In the genomic region with DNA sequence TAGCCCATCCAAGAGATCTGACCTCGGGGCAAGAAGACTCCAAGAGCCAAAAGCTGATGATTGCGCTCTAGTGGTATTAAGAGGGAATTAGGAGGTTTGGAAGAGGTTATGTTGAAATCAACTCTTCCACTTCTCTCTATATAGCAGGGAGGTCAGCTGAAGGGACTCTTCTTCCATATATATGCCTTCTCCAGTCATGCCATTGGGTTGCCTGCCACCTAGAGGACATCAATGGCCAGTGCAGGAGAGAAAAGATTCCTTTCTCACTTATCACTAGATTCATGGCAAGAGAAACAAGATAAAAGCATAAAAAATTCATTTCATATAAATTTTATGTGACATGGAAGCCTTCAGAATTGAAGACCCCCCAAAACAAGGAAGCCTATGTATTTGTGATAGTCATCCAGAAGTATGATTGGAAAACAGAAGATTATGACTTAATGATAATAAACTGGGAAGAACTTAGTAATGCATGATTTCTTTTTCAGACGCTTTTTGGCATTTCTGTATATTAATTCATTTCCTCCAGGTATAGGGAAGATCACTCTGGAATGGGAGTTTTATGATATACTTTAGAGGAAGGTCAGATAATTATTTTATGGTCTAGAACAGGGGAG, we compare ENCODE assay signal across 9 cellular contexts.
DNase-seq lines count a peak whose midpoint lies in the region; ATAC-seq and TF ChIP-seq lines count a peak whose summit lies in the region.
"Had no signal": no experiment of that assay in that cellular context is flagged by ENCODE, and none has a peak within 500 bp of the region (broad histone marks: within the 10 kb centered on the region; RNA-seq: fewer than 3 reads in every experiment).

No MANE protein-coding gene starts in this region.

- H3K27ac Mint-ChIP-seq in activated B cell treated with CpG ODN at 0.5 μM for 24 hours, result no peak overlapping the region
- H3K27ac Mint-ChIP-seq in activated T-helper 2 cell treated with anti-CD3 and anti-CD28 coated beads, Interferon-gamma antibody, Interleukin-2, Interleukin-4, amounts not matched to agents 10 μg/mL and 5 μg/mL and 100 μg/mL, durations not matched to agents 14 hours and 24 hours and 36 hours, result no peak overlapping the region
- H3K27ac Mint-ChIP-seq: activated naive CD4-positive, alpha-beta T cell treated with anti-CD3 and anti-CD28 coated beads, Interleukin-2, amount 50 U/mL, for 72 hours had no signal

- peak; percentile 92 for ATAC-seq in GM19463 (IDR thresholded peaks at IDR 0.05; ENCODE audit: unreplicated experiment)
- ATAC-seq in HG03378 (IDR thresholded peaks at IDR 0.05; ENCODE audit: unreplicated experiment), result peak; percentile 95
- ATAC-seq in activated B cell treated with CpG ODN at 0.5 μM for 24 hours (ENCODE audit: low read depth), result peak; percentile 37

- H3K4me1 Mint-ChIP-seq in activated B cell treated with CpG ODN at 0.5 μM for 24 hours, result no peaks in the 10 kb centered on the region
- no peaks in the 10 kb centered on the region for H3K4me1 Mint-ChIP-seq in activated T-helper 2 cell treated with anti-CD3 and anti-CD28 coated beads, Interferon-gamma antibody, Interleukin-2, Interleukin-4, amounts not matched to agents 10 μg/mL and 5 μg/mL and 100 μg/mL, durations not matched to agents 14 hours and 24 hours and 36 hours (ENCODE audit: low read depth)

- H3K4me3 Mint-ChIP-seq in activated B cell treated with CpG ODN at 0.5 μM for 24 hours, result no peak overlapping the region
- H3K4me3 Mint-ChIP-seq in activated T-helper 2 cell treated with anti-CD3 and anti-CD28 coated beads, Interferon-gamma antibody, Interleukin-2, Interleukin-4, amounts not matched to agents 10 μg/mL and 5 μg/mL and 100 μg/mL, durations not matched to agents 14 hours and 24 hours and 36 hours (ENCODE audit: low read depth), result no peak overlapping the region

- peak; percentile 43 for TF ChIP-seq CTCF in activated B cell treated with CpG ODN at 0.5 μM for 24 hours (IDR thresholded peaks at IDR 0.05)

- POLR2A ChIA-PET in activated B cell treated with CpG ODN at 0.5 μM for 24 hours (lab: Charles Lee), result interaction anchor here (0.6 kb wide), 1 partner anchor 496 kb away, joined by 3 read pairs; no protein-coding TSS in a partner anchor

- H3K9me3 Mint-ChIP-seq in activated B cell treated with CpG ODN at 0.5 μM for 24 hours, result no peaks in the 10 kb centered on the region
- H3K9me3 Mint-ChIP-seq in activated T-helper 2 cell treated with anti-CD3 and anti-CD28 coated beads, Interferon-gamma antibody, Interleukin-2, Interleukin-4, amounts not matched to agents 10 μg/mL and 5 μg/mL and 100 μg/mL, durations not matched to agents 14 hours and 24 hours and 36 hours, result no peaks in the 10 kb centered on the region
- H3K9me3 Mint-ChIP-seq: activated naive CD4-positive, alpha-beta T cell treated with anti-CD3 and anti-CD28 coated beads, Interleukin-2, amount 50 U/mL, for 72 hours had no signal

- peaks cover 12% of the 10 kb centered on the region for H3K27me3 Mint-ChIP-seq in activated B cell treated with CpG ODN at 0.5 μM for 24 hours
- no peaks in the 10 kb centered on the region for H3K27me3 Mint-ChIP-seq in activated T-helper 2 cell treated with anti-CD3 and anti-CD28 coated beads, Interferon-gamma antibody, Interleukin-2, Interleukin-4, amounts not matched to agents 10 μg/mL and 5 μg/mL and 100 μg/mL, durations not matched to agents 14 hours and 24 hours and 36 hours (ENCODE audit: low read depth)

- DNase-seq in ELR (ENCODE audit: low read depth) (peak; percentile 80), NCI-H345 treated with DMSO at 0.1 percent for 48 hours (lab: John Stamatoyannopoulos, UW; ENCODE audit: unreplicated experiment) (peak; percentile 33), activated B cell treated with CpG ODN at 0.5 μM for 24 hours (no peak), germinal center (ENCODE audit: low spot score) (peak; percentile 50), putamen (ENCODE audit: low spot score) (peak; percentile 7)
- DNase-seq in activated T-helper 2 cell treated with anti-CD3 and anti-CD28 coated beads, Interferon-gamma antibody, Interleukin-2, Interleukin-4, amounts not matched to agents 10 μg/mL and 5 μg/mL and 100 μg/mL, durations not matched to agents 14 hours and 24 hours and 36 hours (ENCODE audit: low spot score), result no peak

- H3K36me3 Mint-ChIP-seq in activated B cell treated with CpG ODN at 0.5 μM for 24 hours (ENCODE audit: low read depth), result no peaks in the 10 kb centered on the region
- H3K36me3 Mint-ChIP-seq in activated T-helper 2 cell treated with anti-CD3 and anti-CD28 coated beads, Interferon-gamma antibody, Interleukin-2, Interleukin-4, amounts not matched to agents 10 μg/mL and 5 μg/mL and 100 μg/mL, durations not matched to agents 14 hours and 24 hours and 36 hours (ENCODE audit: low read depth), result no peaks in the 10 kb centered on the region
- H3K36me3 Mint-ChIP-seq: activated naive CD4-positive, alpha-beta T cell treated with anti-CD3 and anti-CD28 coated beads, Interleukin-2, amount 50 U/mL, for 72 hours had no signal

- CTCF ChIA-PET in activated B cell treated with CpG ODN at 0.5 μM for 24 hours (lab: Charles Lee), result interaction anchor here (0.7 to 1.5 kb wide), 3 partner anchors 8 to 565 kb away, joined by 3 to 5 read pairs (median 4); no protein-coding TSS in a partner anchor

- intact Hi-C loops in activated B cell treated with CpG ODN at 0.5 μM for 24 hours (cut with micrococcal nuclease), result loop anchor here (1.0 kb wide), 1 partner anchor 275 kb away; no protein-coding TSS in a partner anchor
- intact Hi-C loops in activated T-helper 2 cell treated with anti-CD3 and anti-CD28 coated beads, Interferon-gamma antibody, Interleukin-2, Interleukin-4, amounts not matched to agents 10 μg/mL and 5 μg/mL and 100 μg/mL, durations not matched to agents 14 hours and 24 hours and 36 hours (cut with micrococcal nuclease), result loop anchor here (1.0 to 10.0 kb wide), 2 partner anchors 275 to 497 kb away; a partner anchor contains a TSS

Comparison
In these comparisons a context has a peak if more than half of its experiments do, and no peak if none do; other contexts are left out.
1. DNase-seq: peak in ELR (single experiment), NCI-H345 treated with DMSO at 0.1 percent for 48 hours (single experiment), germinal center (single experiment) and putamen (single experiment); none in activated B cell treated with CpG ODN at 0.5 μM for 24 hours (single experiment) and activated T-helper 2 cell treated with anti-CD3 and anti-CD28 coated beads, Interferon-gamma antibody, Interleukin-2, Interleukin-4, amounts not matched to agents 10 μg/mL and 5 μg/mL and 100 μg/mL, durations not matched to agents 14 hours and 24 hours and 36 hours (single experiment).
2. ATAC-seq: peak in every context shown above with its lines; median percentile 95 in HG03378; 92 in GM19463; 37 in activated B cell treated with CpG ODN at 0.5 μM for 24 hours.